In the genomic region with DNA sequence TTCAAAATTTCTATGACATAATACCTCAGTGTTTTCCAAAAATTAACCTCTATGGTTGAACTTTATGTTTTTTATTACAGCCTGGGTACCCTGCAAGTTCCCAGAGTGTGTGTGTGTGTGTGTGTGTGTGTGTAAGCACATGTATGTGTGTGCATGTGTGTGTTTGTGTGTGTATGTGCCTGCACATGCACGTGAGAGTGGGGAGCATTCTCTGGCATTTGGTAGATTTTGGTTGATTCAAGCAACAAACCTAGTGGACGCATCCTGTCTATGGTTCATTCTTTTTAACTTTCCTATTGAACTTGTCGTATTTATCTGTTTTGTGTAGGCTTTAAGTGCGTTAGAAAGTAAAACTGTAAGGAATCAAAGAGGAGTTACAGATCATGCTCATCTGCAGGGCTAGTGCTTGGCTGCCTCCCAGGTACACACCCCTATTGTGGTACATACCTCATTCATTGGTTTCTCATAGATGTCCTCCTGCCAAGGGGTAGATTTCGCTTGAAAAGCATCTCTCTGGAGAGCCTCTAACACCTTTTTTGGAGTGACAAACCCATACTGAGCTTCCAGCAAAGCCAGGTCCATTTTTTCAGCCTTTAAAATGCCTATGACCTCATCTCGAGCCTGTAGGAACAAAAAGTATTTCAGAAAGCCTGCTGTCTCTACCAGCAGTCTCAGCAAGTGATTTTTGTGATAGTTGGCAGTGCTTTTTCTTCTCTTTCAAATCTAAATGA, we compare ENCODE assay signal across 10 cellular contexts.
A peak's percentile ranks its signal among the peaks of the same experiment; 100 is the strongest.
DNase-seq lines count a peak whose midpoint lies in the region; ATAC-seq and TF ChIP-seq lines count a peak whose summit lies in the region.
"Had no signal": no experiment of that assay in that cellular context is flagged by ENCODE, and none has a peak within 500 bp of the region (broad histone marks: within the 10 kb centered on the region; RNA-seq: fewer than 3 reads in every experiment).

No MANE protein-coding gene starts in this region.

- H2AFZ ChIP-seq in SK-N-SH (ENCODE audit: low read depth), result 0 out of 2 replicates have a peak overlapping the region, but pooled peaks have one; percentile 19

- TF ChIP-seq RAD21 in SK-N-SH (IDR thresholded peaks at IDR 0.05; ENCODE audit: low read length), result no peak

- POLR2A ChIA-PET in SK-N-SH (lab: Yijun Ruan, JAX), result no interaction called here

- TF ChIP-seq CTCF in SK-N-SH (IDR thresholded peaks at IDR 0.05), result no peak

- H3F3A ChIP-seq in SK-N-SH (replicated peaks; ENCODE audit: insufficient read depth), result peaks cover 10% of the 10 kb centered on the region

- H3K4me2 ChIP-seq in SK-N-SH, result peak overlapping the region; percentile 35; the same call in 1 of the 2 replicates

- no peaks in the 10 kb centered on the region for H4K20me1 ChIP-seq in SK-N-SH (ENCODE audit: insufficient read depth)

- WGBS in SK-N-SH (ENCODE audit: low lambda C conversion rate), result 67% methylated on average over 6 of the region's 6 CpGs

- H3K9ac ChIP-seq in SK-N-SH, result no peak overlapping the region

- H3K9me2 ChIP-seq in SK-N-SH, result no peaks in the 10 kb centered on the region

- no peak for ATAC-seq in GM18870 (IDR thresholded peaks at IDR 0.05; ENCODE audit: unreplicated experiment)

- DNase-seq in GM04504 (ENCODE audit: low read depth), result peak; percentile 24
- DNase-seq in SK-N-SH, result no peak
- DNase-seq in fibroblast of the conjunctiva (ENCODE audit: low read depth), result peak; percentile 59
- DNase-seq in pons (ENCODE audit: low spot score), result peak; percentile 33
- DNase-seq in NCI-H526 treated with DMSO at 0.1 percent for 48 hours (lab: John Stamatoyannopoulos, UW), result no peak
- no peak for DNase-seq in cerebellar nuclear complex (lab: John Stamatoyannopoulos, UW)
- DNase-seq in SHP77 (lab: John Stamatoyannopoulos, UW), result no peak
- DNase-seq: small intestine had no signal

- H3K9me3 ChIP-seq in SK-N-SH, result no peaks in the 10 kb centered on the region

- no peak for TF ChIP-seq EP300 in SK-N-SH (IDR thresholded peaks at IDR 0.05; ENCODE audit: borderline replicate concordance in 1 of 2, low read depth in 1 of 2, low read length in 1 of 2)

- H3K27me3 ChIP-seq in SK-N-SH (ENCODE audit: insufficient read depth), result no peaks in the 10 kb centered on the region

- CTCF ChIA-PET in SK-N-SH (lab: Yijun Ruan, JAX), result no interaction called here

- no peak overlapping the region for H3K4me3 ChIP-seq in SK-N-SH (ENCODE audit: low read depth in 2 of 2, low read length in 1 of 2)

- no peaks in the 10 kb centered on the region for H3K36me3 ChIP-seq in SK-N-SH (replicated peaks in 1 of 2; ENCODE audit: control insufficient read depth in 1 of 2, insufficient read depth in 2 of 2, low read length in 1 of 2)

- H3K27ac ChIP-seq in SK-N-SH (ENCODE audit: low read depth in 2 of 2, low read length in 1 of 2), result peak overlapping the region in 1 of 2 experiments; percentile 29; a peak in 1 of 4 replicates
- H3K27ac ChIP-seq: C4-2B had no signal

- peaks cover 6 to 18% of the 10 kb centered on the region in 2 experiments; a peak in 3 of 4 replicates for H3K4me1 ChIP-seq in SK-N-SH (ENCODE audit: control insufficient read depth in 1 of 2, insufficient read depth in 2 of 2, low read depth in 1 of 2, low read length in 1 of 2)

- H3K79me2 ChIP-seq in SK-N-SH (ENCODE audit: insufficient read depth), result no peaks in the 10 kb centered on the region

TF ChIP-seq in SK-N-SH, 30 proteins besides CTCF, POLR2A, EP300 and RAD21:
- TF ChIP-seq RFX5 (IDR thresholded peaks at IDR 0.05; ENCODE audit: low read length), result no peak
- TF ChIP-seq TCF12 (IDR thresholded peaks at IDR 0.05), result 0 out of 2 replicates have a peak, but pooled peaks have one; percentile 10
- TF ChIP-seq PBX3 (IDR thresholded peaks at IDR 0.05), result peak; percentile 41; the same call in 1 of the 2 replicates
- peak; percentile 13; the same call in 1 of the 2 replicates for TF ChIP-seq JUND (IDR thresholded peaks at IDR 0.05)
- TF ChIP-seq ZBTB33 (IDR thresholded peaks at IDR 0.05; ENCODE audit: borderline replicate concordance, low read depth), result no peak
- peak; percentile 54; the same call in 1 of the 2 replicates for TF ChIP-seq NFIC (IDR thresholded peaks at IDR 0.05; ENCODE audit: borderline replicate concordance)
- TF ChIP-seq EZH2phosphoT487 (IDR thresholded peaks at IDR 0.05; ENCODE audit: borderline replicate concordance, low read depth), result no peak
- TF ChIP-seq CHD2 (IDR thresholded peaks at IDR 0.05; ENCODE audit: low read length, partially characterized antibody), result no peak
- TF ChIP-seq FOXJ3 (CRISPR knock-in tag; IDR thresholded peaks at IDR 0.05), result no peak

Comparison
In these comparisons a context has a peak if more than half of its experiments do, and no peak if none do; other contexts are left out.
1. DNase-seq: peak in GM04504 (single experiment), fibroblast of the conjunctiva (single experiment) and pons (single experiment); none in SK-N-SH (single experiment), NCI-H526 treated with DMSO at 0.1 percent for 48 hours (single experiment), cerebellar nuclear complex (0 of 2) and SHP77 (0 of 2).